In the genomic region with DNA sequence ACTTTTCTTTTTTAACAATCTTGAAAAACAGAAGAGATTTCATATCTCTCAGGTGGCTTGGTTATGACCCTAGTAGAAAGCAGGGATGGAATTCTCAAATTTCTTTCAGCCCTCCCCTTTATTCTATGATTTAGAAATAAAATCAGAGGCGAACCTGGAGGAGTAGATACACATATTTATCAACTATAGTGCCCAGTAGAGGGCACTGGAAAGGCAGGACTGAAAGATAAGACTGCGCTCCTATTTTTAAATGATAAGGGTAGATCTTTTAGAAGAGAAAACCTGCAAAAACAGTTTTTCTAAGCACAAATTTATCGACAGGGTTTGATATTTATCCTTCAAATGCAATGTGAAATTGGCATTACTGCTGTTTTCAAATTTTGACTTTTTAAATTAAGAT, we compare ENCODE assay signal across 10 cellular contexts.
A peak's percentile ranks its signal among the peaks of the same experiment; 100 is the strongest.
DNase-seq lines count a peak whose midpoint lies in the region; ATAC-seq and TF ChIP-seq lines count a peak whose summit lies in the region.
"Had no signal": no experiment of that assay in that cellular context is flagged by ENCODE, and none has a peak within 500 bp of the region (broad histone marks: within the 10 kb centered on the region; RNA-seq: fewer than 3 reads in every experiment).

No MANE protein-coding gene starts in this region.

- H3K4me3 ChIP-seq in endodermal cell (ENCODE audit: low read length) (no peak overlapping the region), smooth muscle cell (no peak overlapping the region), ovary (no peak overlapping the region)
- H3K4me3 ChIP-seq: BLaER1 treated with 17β-estradiol and CSF1 and Interleukin-3, amounts not matched to agents 10 nM and 100 nM; lung had no signal

- H3K9me3 ChIP-seq in endodermal cell (ENCODE audit: control insufficient read depth, low read length) = no peaks in the 10 kb centered on the region
- no peaks in the 10 kb centered on the region for H3K9me3 ChIP-seq in smooth muscle cell (replicated peaks; ENCODE audit: low read depth)
- no peaks in the 10 kb centered on the region for H3K9me3 ChIP-seq in ovary
- H3K9me3 ChIP-seq: BLaER1 treated with 17β-estradiol and CSF1 and Interleukin-3, amounts not matched to agents 10 nM and 100 nM had no signal

- H3K36me3 Mint-ChIP-seq in endodermal cell (ENCODE audit: low read depth) = no peaks in the 10 kb centered on the region
- H3K36me3 Mint-ChIP-seq in natural killer cell = no peaks in the 10 kb centered on the region

- H3K79me2 ChIP-seq in smooth muscle cell (ENCODE audit: low read depth) = no peaks in the 10 kb centered on the region

- H3K27ac Mint-ChIP-seq in endodermal cell = no peak overlapping the region
- no peak overlapping the region for H3K27ac Mint-ChIP-seq in natural killer cell

- H3K4me1 ChIP-seq in endodermal cell (ENCODE audit: control insufficient read depth, insufficient read depth, low read length) (no peaks in the 10 kb centered on the region), smooth muscle cell (ENCODE audit: low read depth) (peaks cover 4% of the 10 kb centered on the region), ovary (ENCODE audit: insufficient read depth) (no peaks in the 10 kb centered on the region)

- H3K4me3 Mint-ChIP-seq in endodermal cell = no peak overlapping the region
- H3K4me3 Mint-ChIP-seq in natural killer cell = no peak overlapping the region

- H3K9me3 Mint-ChIP-seq in endodermal cell = no peaks in the 10 kb centered on the region
- H3K9me3 Mint-ChIP-seq in natural killer cell = peaks cover 5 to 21% of the 10 kb centered on the region in 2 donors

- intact Hi-C loops in ovary (cut with DNase I) = no loop called here
- intact Hi-C loops in natural killer cell (cut with micrococcal nuclease) = no loop called here

- H3K9ac ChIP-seq in endodermal cell (ENCODE audit: extremely low read depth, low read length, poor library complexity, severe bottlenecking) = no peak overlapping the region
- H3K9ac ChIP-seq in smooth muscle cell (ENCODE audit: low read depth) = no peak overlapping the region
- H3K9ac ChIP-seq: BLaER1 treated with 17β-estradiol and CSF1 and Interleukin-3, amounts not matched to agents 10 nM and 100 nM had no signal

- DNase-seq in NOMO-1 treated with DMSO at 0.1 percent for 48 hours (lab: John Stamatoyannopoulos, UW; ENCODE audit: unreplicated experiment) (peak; percentile 19), NOMO-1 treated with dmso at 0.1 percent for 144 hours (lab: John Stamatoyannopoulos, UW; ENCODE audit: unreplicated experiment) (no peak), NCI-H446 treated with DMSO at 0.1 percent for 48 hours (lab: John Stamatoyannopoulos, UW) (peak; percentile 14), endodermal cell (no peak), smooth muscle cell (lab: John Stamatoyannopoulos, UW; ENCODE audit: unreplicated experiment) (no peak), ovary (no peak), natural killer cell (no peak)

- H2AFZ ChIP-seq in smooth muscle cell (ENCODE audit: low read depth) = no peak overlapping the region

- TF ChIP-seq EP300 in ovary (IDR thresholded peaks at IDR 0.05) = no peak

- no peak for TF ChIP-seq POLR2A in ovary (IDR thresholded peaks at IDR 0.05)

- TF ChIP-seq CTCF in endodermal cell (conservative IDR thresholded peaks at IDR 0.05) (peak; percentile 75), smooth muscle cell (IDR thresholded peaks at IDR 0.05; ENCODE audit: borderline replicate concordance, insufficient read depth, poor library complexity, severe bottlenecking) (peak; percentile 45), ovary (IDR thresholded peaks at IDR 0.05) (no peak), natural killer cell (IDR thresholded peaks at IDR 0.05) (no peak)

- H3K4me2 ChIP-seq in smooth muscle cell = no peak overlapping the region
- H3K4me2 ChIP-seq: BLaER1 treated with 17β-estradiol and CSF1 and Interleukin-3, amounts not matched to agents 10 nM and 100 nM had no signal

- peaks cover 18% of the 10 kb centered on the region for H3K27me3 Mint-ChIP-seq in endodermal cell (ENCODE audit: insufficient read depth)
- no peaks in the 10 kb centered on the region for H3K27me3 Mint-ChIP-seq in natural killer cell (ENCODE audit: low read depth in 2 of 2)

- H3K4me1 Mint-ChIP-seq in endodermal cell (peaks cover 6% of the 10 kb centered on the region), natural killer cell (no peaks in the 10 kb centered on the region)

- no peaks in the 10 kb centered on the region for H4K20me1 ChIP-seq in smooth muscle cell (ENCODE audit: low read depth)
- H4K20me1 ChIP-seq: BLaER1 treated with 17β-estradiol and CSF1 and Interleukin-3, amounts not matched to agents 10 nM and 100 nM had no signal

- H3F3A ChIP-seq in smooth muscle cell (ENCODE audit: low read depth) = no peaks in the 10 kb centered on the region

- no peak overlapping the region for H3K27ac ChIP-seq in endodermal cell (ENCODE audit: low read depth, low read length)
- no peak overlapping the region for H3K27ac ChIP-seq in smooth muscle cell (ENCODE audit: low read depth)
- H3K27ac ChIP-seq in ovary = no peak overlapping the region
- H3K27ac ChIP-seq: BLaER1 treated with 17β-estradiol and CSF1 and Interleukin-3, amounts not matched to agents 10 nM and 100 nM had no signal

- WGBS in endodermal cell (ENCODE audit: insufficient coverage in 1 of 2, insufficient read length in 1 of 2), 2 experiments = 81 to 100% methylated on average over 1 to 3 of the region's 3 CpGs
- WGBS in smooth muscle cell (ENCODE audit: low lambda C conversion rate) = 55% methylated on average over 3 of the region's 3 CpGs
- WGBS in ovary, 3 donors = 57 to 62% (median 58%) methylated on average over 3 of the region's 3 CpGs

- H3K36me3 ChIP-seq in endodermal cell (ENCODE audit: control insufficient read depth, insufficient read depth, low read length) (no peaks in the 10 kb centered on the region), smooth muscle cell (ENCODE audit: low read depth) (no peaks in the 10 kb centered on the region), ovary (no peaks in the 10 kb centered on the region)
- H3K36me3 ChIP-seq: BLaER1 treated with 17β-estradiol and CSF1 and Interleukin-3, amounts not matched to agents 10 nM and 100 nM had no signal

- H3K27me3 ChIP-seq in endodermal cell (ENCODE audit: control insufficient read depth, insufficient read depth, low read length, poor library complexity, severe bottlenecking) = peaks cover 15% of the 10 kb centered on the region
- H3K27me3 ChIP-seq in smooth muscle cell (ENCODE audit: low read depth) = no peaks in the 10 kb centered on the region
- H3K27me3 ChIP-seq in ovary = no peaks in the 10 kb centered on the region
- H3K27me3 ChIP-seq: BLaER1 treated with 17β-estradiol and CSF1 and Interleukin-3, amounts not matched to agents 10 nM and 100 nM had no signal

- ATAC-seq in HG03457 (IDR thresholded peaks at IDR 0.05; ENCODE audit: unreplicated experiment) (no peak), natural killer cell (no peak)

Comparison
In these comparisons a context has a peak if more than half of its experiments do, and no peak if none do; other contexts are left out.
1. DNase-seq: peak in NOMO-1 treated with DMSO at 0.1 percent for 48 hours (single experiment) and NCI-H446 treated with DMSO at 0.1 percent for 48 hours (single experiment); none in NOMO-1 treated with dmso at 0.1 percent for 144 hours (single experiment), endodermal cell (single experiment), smooth muscle cell (single experiment), ovary (0 of 5) and natural killer cell (single experiment).
2. CTCF ChIP-seq: peak in endodermal cell (single experiment) and smooth muscle cell (single experiment); none in ovary (0 of 3) and natural killer cell (single experiment).